Comparison of ENCODE assay signal across 15 cellular contexts in genomic region chr15:100205549-100206295, GRCh38.
"Had no signal": no experiment of that assay in that cellular context is flagged by ENCODE, and none has a peak within 500 bp of the region (broad histone marks: within the 10 kb centered on the region; RNA-seq: fewer than 3 reads in every experiment).

No MANE protein-coding gene starts in this region.

- ATAC-seq: effector memory CD8-positive, alpha-beta T cell; natural killer cell; stimulated activated naive CD8-positive, alpha-beta T cell treated with anti-CD3 and anti-CD28 coated beads, Interleukin-15, Interleukin-2, amounts not matched to agents 100 U/mL and 50 U/mL, for 24 hours had no signal

- H3K27ac ChIP-seq: cardiac muscle cell, epithelial cell of prostate, foreskin keratinocyte, parathyroid adenoma, tibial nerve had no signal

- DNase-seq: activated CD4-positive, CD25-positive, alpha-beta regulatory T cell treated with anti-CD3 and anti-CD28 coated beads, Interleukin-2, amount 50 U/mL, for 72 hours; activated CD8-positive, alpha-beta memory T cell treated with anti-CD3 and anti-CD28 coated beads for 24 hours; effector memory CD8-positive, alpha-beta T cell; foreskin keratinocyte; hypothalamus; left ventricle myocardium superior; mesenchymal stem cell; natural killer cell; stimulated activated CD4-positive, alpha-beta T cell treated with anti-CD3 and anti-CD28 coated beads, Interleukin-2, amount 100 ng/mL, for 24 hours; stimulated activated naive CD8-positive, alpha-beta T cell treated with anti-CD3 and anti-CD28 coated beads, Interleukin-15, Interleukin-2, amounts not matched to agents 100 U/mL and 50 U/mL, for 24 hours; substantia nigra had no signal

- H3K27me3 ChIP-seq: cardiac muscle cell, tibial nerve had no signal

- H3K36me3 ChIP-seq: cardiac muscle cell, tibial nerve had no signal

- H3K4me3 ChIP-seq: cardiac muscle cell, tibial nerve had no signal

- H3K4me1 ChIP-seq: foreskin keratinocyte, parathyroid adenoma, tibial nerve had no signal
